15 cellular contexts compared by ENCODE assay signal in the genomic region with DNA sequence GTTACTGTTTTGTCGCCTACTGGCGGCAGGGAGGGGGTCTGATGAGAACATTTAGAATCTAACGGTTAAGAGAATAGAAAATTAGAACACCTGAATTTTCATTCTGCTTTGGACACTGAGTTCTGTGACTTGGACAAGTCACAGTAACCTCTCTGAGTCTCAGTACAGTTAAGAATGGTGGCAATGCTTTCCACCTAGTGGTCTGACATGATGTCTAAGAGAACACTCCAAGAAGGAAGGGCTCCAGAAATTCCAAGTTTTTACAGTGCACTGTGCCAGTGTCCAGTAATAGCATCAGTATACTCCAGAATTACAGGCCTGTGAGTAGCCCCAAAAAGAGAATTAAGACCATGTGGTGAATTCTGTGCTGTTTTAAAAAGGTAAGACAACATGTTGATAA.
DNase-seq lines count a peak whose midpoint lies in the region; ATAC-seq and TF ChIP-seq lines count a peak whose summit lies in the region.
"Had no signal": no experiment of that assay in that cellular context is flagged by ENCODE, and none has a peak within 500 bp of the region (broad histone marks: within the 10 kb centered on the region; RNA-seq: fewer than 3 reads in every experiment).

No MANE protein-coding gene starts in this region.

- H3K27me3 ChIP-seq in HCT116 (ENCODE audit: insufficient read depth, low read length) (no peaks in the 10 kb centered on the region), MG63 (no peaks in the 10 kb centered on the region)

- no peaks in the 10 kb centered on the region for H3K9me2 ChIP-seq in HCT116 (ENCODE audit: insufficient read depth)

- H3K9me3 Mint-ChIP-seq in type B pancreatic cell: peaks cover 5% of the 10 kb centered on the region
- H3K9me3 Mint-ChIP-seq: activated naive CD8-positive, alpha-beta T cell treated with anti-CD3 and anti-CD28 coated beads, Interleukin-2, amount 10 ng/mL, durations not matched to agents 7 days and 5 days; nephron progenitor cell had no signal

- no peak overlapping the region for H3K4me2 ChIP-seq in HCT116 (ENCODE audit: low read length)

- no peaks in the 10 kb centered on the region for H4K20me1 ChIP-seq in HCT116 (ENCODE audit: insufficient read depth)

- no peak overlapping the region; the same call in 1 of the 2 replicates for H3K27ac ChIP-seq in HCT116 (ENCODE audit: low read depth, low read length)

- CTCF ChIA-PET in HCT116 (lab: Charles Lee): no interaction called here

- RAD21 ChIA-PET in HCT116 (lab: Charles Lee; ENCODE audit: low non-redundant PET in 1 of 2, low total read pairs in 2 of 2, uncharacterized antibody in 2 of 2, unreplicated experiment in 2 of 2): no interaction called here

- TF ChIP-seq CTCF in HCT116 (IDR thresholded peaks at IDR 0.05 in 2 of 3, conservative IDR thresholded peaks at IDR 0.05 in 1 of 3; ENCODE audit: borderline replicate concordance in 1 of 3, insufficient read depth in 1 of 3, low read depth in 2 of 3, low read length in 2 of 3) (0 out of 6 replicates have a peak, but pooled peaks of 1 of the 3 experiments have one; percentile 6), type B pancreatic cell (conservative IDR thresholded peaks at IDR 0.05) (peak; percentile 24)

- DNase-seq in HCT116 (ENCODE audit: low read depth, low spot score) (no peak), astrocyte of the hippocampus (ENCODE audit: low read depth, low spot score) (peak; percentile 36), left cardiac atrium (no peak), type B pancreatic cell (ENCODE audit: extremely low spot score, unreplicated experiment) (no peak), MG63 (no peak), NCI-H187 treated with DMSO at 0.1 percent for 48 hours (lab: John Stamatoyannopoulos, UW) (no peak), AG08395 (ENCODE audit: low spot score) (no peak)
- DNase-seq: activated CD4-positive, alpha-beta T cell treated with anti-CD3 and anti-CD28 coated beads, Interleukin-2, amount 50 U/mL, for 1 hour; activated naive CD8-positive, alpha-beta T cell treated with anti-CD3 and anti-CD28 coated beads, Interleukin-2, amount 10 ng/mL, durations not matched to agents 7 days and 5 days; caudate nucleus; DND-41; glutamatergic neuron; KG1; nephron progenitor cell; retina had no signal

- H3K4me1 Mint-ChIP-seq in type B pancreatic cell (ENCODE audit: unreplicated experiment): peaks cover 33% of the 10 kb centered on the region

- H3K9ac ChIP-seq in HCT116 (ENCODE audit: low read length): no peak overlapping the region

- peak overlapping the region; percentile 24 for H3K27ac Mint-ChIP-seq in type B pancreatic cell
- H3K27ac Mint-ChIP-seq: activated naive CD8-positive, alpha-beta T cell treated with anti-CD3 and anti-CD28 coated beads, Interleukin-2, amount 10 ng/mL, durations not matched to agents 7 days and 5 days; nephron progenitor cell had no signal

- POLR2A ChIA-PET in HCT116 (lab: Charles Lee): no interaction called here

- no peak for TF ChIP-seq POLR2A in HCT116 (IDR thresholded peaks at IDR 0.05; ENCODE audit: borderline replicate concordance, extremely low read depth, insufficient read depth, insufficient read length)

- no TSS peak for BruUV-seq in HCT116 (replicated peaks; lab: Mats Ljungman, UMichigan)

- H3K4me3 ChIP-seq in HCT116 (replicated peaks in 1 of 2; ENCODE audit: low read depth in 1 of 2, low read length in 2 of 2) (no peak overlapping the region), MG63 (no peak overlapping the region)

- no peak overlapping the region for H2AFZ ChIP-seq in HCT116 (ENCODE audit: low read depth, low read length, poor library complexity, severe bottlenecking)

- H3K36me3 ChIP-seq in HCT116 (ENCODE audit: control insufficient read depth in 1 of 2, insufficient read depth in 2 of 2, low read length in 2 of 2) (no peaks in the 10 kb centered on the region), MG63 (peaks cover 9% of the 10 kb centered on the region)

- H3K79me2 ChIP-seq in HCT116 (ENCODE audit: insufficient read depth, low read length): no peaks in the 10 kb centered on the region

- H3K9me3 ChIP-seq in HCT116 (ENCODE audit: control insufficient read depth in 1 of 2, insufficient read depth in 1 of 2, low read depth in 1 of 2, low read length in 2 of 2) (no peaks in the 10 kb centered on the region), MG63 (no peaks in the 10 kb centered on the region)

- peaks cover 21 to 24% of the 10 kb centered on the region in 2 experiments for H3K4me1 ChIP-seq in HCT116 (ENCODE audit: control insufficient read depth in 1 of 2, insufficient read depth in 2 of 2, low read length in 2 of 2)

- intact Hi-C loops in HCT116 (cut with micrococcal nuclease) (no loop called here), left cardiac atrium (cut with DNase I) (no loop called here)

- no peak for TF ChIP-seq RAD21 in HCT116 (IDR thresholded peaks at IDR 0.05; ENCODE audit: low read depth)

- H3K36me3 Mint-ChIP-seq in type B pancreatic cell: peaks cover 20% of the 10 kb centered on the region

- H3K27me3 Mint-ChIP-seq in type B pancreatic cell: no peaks in the 10 kb centered on the region
- H3K27me3 Mint-ChIP-seq: activated naive CD8-positive, alpha-beta T cell treated with anti-CD3 and anti-CD28 coated beads, Interleukin-2, amount 10 ng/mL, durations not matched to agents 7 days and 5 days had no signal

- ATAC-seq in HCT116 (peak; percentile 53; the same call in 1 of the 2 replicates), left cardiac atrium (peak; percentile 16 to 53)

- no peak overlapping the region for H3K4me3 Mint-ChIP-seq in type B pancreatic cell
- H3K4me3 Mint-ChIP-seq: activated naive CD8-positive, alpha-beta T cell treated with anti-CD3 and anti-CD28 coated beads, Interleukin-2, amount 10 ng/mL, durations not matched to agents 7 days and 5 days; nephron progenitor cell had no signal

TF ChIP-seq in HCT116, 20 proteins besides CTCF, POLR2A, EP300 and RAD21:
- TF ChIP-seq ZFX (IDR thresholded peaks at IDR 0.05) (no peak), EZH2phosphoT487 (IDR thresholded peaks at IDR 0.05; ENCODE audit: borderline replicate concordance) (no peak), FOSL1 (IDR thresholded peaks at IDR 0.05; ENCODE audit: low read depth) (no peak), ELF1 (IDR thresholded peaks at IDR 0.05; ENCODE audit: borderline replicate concordance, low read depth) (no peak), SIN3A (IDR thresholded peaks at IDR 0.05; ENCODE audit: low read depth) (no peak), POLR2AphosphoS5 (IDR thresholded peaks at IDR 0.05; ENCODE audit: low read depth, low read length) (no peak), ATF3 (IDR thresholded peaks at IDR 0.05) (no peak)
TF ChIP-seq in HCT116: peak in this region for 0.
